ENCODE assay signal across 9 cellular contexts in genomic region chr13:97226013-97226412, GRCh38. TPM values are rescaled to one million over a fixed set of nuclear protein-coding genes. Genes with fewer than 3 reads are reported as not detected.
DNase-seq lines count a peak whose midpoint lies in the region; ATAC-seq, FAIRE-seq and TF ChIP-seq lines count a peak whose summit lies in the region.
"Had no signal": no experiment of that assay in that cellular context is flagged by ENCODE, and none has a peak within 500 bp of the region (broad histone marks: within the 10 kb centered on the region; RNA-seq: fewer than 3 reads in every experiment).

No MANE protein-coding gene starts in this region.

- H3K9me1 ChIP-seq in K562 (ENCODE audit: control insufficient read depth, insufficient read depth, low read length), result no peaks in the 10 kb centered on the region

- peak; percentile 37 for ATAC-seq in K562
- ATAC-seq in aorta (ENCODE audit: low FRiP score), result no peak
- ATAC-seq in GM18861 (IDR thresholded peaks at IDR 0.05; ENCODE audit: unreplicated experiment), result no peak
- no peak for ATAC-seq in GM18511 (IDR thresholded peaks at IDR 0.05; ENCODE audit: unreplicated experiment)

- CTCF ChIA-PET in K562 (lab: Yijun Ruan, JAX; ENCODE audit: low intra/inter-chr PET ratio), result no interaction called here

- peaks cover 54% of the 10 kb centered on the region for H3K4me1 Mint-ChIP-seq in mesothelial cell of epicardium

- H3K27ac ChIP-seq in right atrium auricular region, result peak overlapping the region; percentile 91
- H3K27ac ChIP-seq in K562 (ENCODE audit: extremely low read depth, low read depth, low read length), result peak overlapping the region; percentile 81
- H3K27ac ChIP-seq in aorta (ENCODE audit: low read depth in 1 of 2, low read length in 2 of 2), result peak overlapping the region in 1 of 2 donors; percentile 53
- H3K27ac ChIP-seq in WERI-Rb-1, result no peak overlapping the region

- TF ChIP-seq EP300 in K562 (IDR thresholded peaks at IDR 0.05; ENCODE audit: low read length), result no peak

- H3K36me3 Mint-ChIP-seq in mesothelial cell of epicardium, result peaks cover 8% of the 10 kb centered on the region

- H3K27me3 ChIP-seq in right atrium auricular region (no peaks in the 10 kb centered on the region), K562 (ENCODE audit: control insufficient read depth in 2 of 2, insufficient read depth in 2 of 2, low read length in 2 of 2) (no peaks in the 10 kb centered on the region), aorta (ENCODE audit: control insufficient read depth in 1 of 2, insufficient read depth in 2 of 2, low read length in 1 of 2) (no peaks in the 10 kb centered on the region), WERI-Rb-1 (ENCODE audit: insufficient read depth, low read depth, severe bottlenecking) (no peaks in the 10 kb centered on the region)

- WGBS in K562 (ENCODE audit: insufficient coverage, low coverage, missing lambda C conversion rate), result 6% methylated on average over 7 of the region's 8 CpGs
- 9 to 12% methylated on average over 8 of the region's 8 CpGs for WGBS in aorta, 2 donors

- no peak for FAIRE-seq in K562 (lab: Jason Lieb, UNC)

- no peak overlapping the region for H2AFZ ChIP-seq in K562 (ENCODE audit: low read depth, low read length)

- no peaks in the 10 kb centered on the region for H3K27me3 Mint-ChIP-seq in mesothelial cell of epicardium (ENCODE audit: low read depth)

- no peak for TF ChIP-seq RAD21 in K562 (CRISPR knock-in tag; conservative IDR thresholded peaks at IDR 0.05 in 1 of 2, IDR thresholded peaks at IDR 0.05 in 1 of 2)

- H3K9me3 ChIP-seq in right atrium auricular region (no peaks in the 10 kb centered on the region), K562 (replicated peaks; ENCODE audit: control insufficient read depth, insufficient read depth, low read depth, low read length) (no peaks in the 10 kb centered on the region), aorta (ENCODE audit: control insufficient read depth, low read length) (no peaks in the 10 kb centered on the region), WERI-Rb-1 (ENCODE audit: severe bottlenecking) (no peaks in the 10 kb centered on the region)

- no peaks in the 10 kb centered on the region for H3K36me3 ChIP-seq in right atrium auricular region
- H3K36me3 ChIP-seq in K562 (ENCODE audit: control insufficient read depth, insufficient read depth, low read length), result no peaks in the 10 kb centered on the region; the same call in 2 of the 3 replicates
- no peaks in the 10 kb centered on the region for H3K36me3 ChIP-seq in aorta (ENCODE audit: control insufficient read depth in 1 of 2, insufficient read depth in 2 of 2, low read length in 1 of 2)
- no peaks in the 10 kb centered on the region for H3K36me3 ChIP-seq in WERI-Rb-1

- H3K9me3 Mint-ChIP-seq in mesothelial cell of epicardium, result no peaks in the 10 kb centered on the region

- DNase-seq in right atrium auricular region (ENCODE audit: low spot score) (no peak), cardiac septum (ENCODE audit: low spot score) (no peak), K562 (ENCODE audit: extremely low read depth in 1 of 4, low spot score in 3 of 4) (peak in 1 of 4 experiments; percentile 37), mesothelial cell of epicardium (ENCODE audit: low spot score in 2 of 2, unreplicated experiment in 2 of 2) (no peak), aorta (no peak), WERI-Rb-1 (no peak)
- DNase-seq: NCI-H2171 had no signal

- peaks cover 92% of the 10 kb centered on the region for H3K79me2 ChIP-seq in K562 (ENCODE audit: control insufficient read depth, insufficient read depth, low read length)

- peaks cover 15% of the 10 kb centered on the region for H4K20me1 ChIP-seq in K562 (replicated peaks; ENCODE audit: control insufficient read depth, insufficient read depth, low read length)

- peak overlapping the region; percentile 60 to 67 for H3K4me3 ChIP-seq in right atrium auricular region
- H3K4me3 ChIP-seq in K562, result peak overlapping the region; percentile 63
- H3K4me3 ChIP-seq in aorta (ENCODE audit: low read length in 2 of 2), result peak overlapping the region; percentile 96 to 100
- no peak overlapping the region for H3K4me3 ChIP-seq in WERI-Rb-1 (ENCODE audit: low read depth, low read length)

- in situ Hi-C loops in K562 (cut with MboI), result no loop called here

- intact Hi-C loops in cardiac septum (cut with DNase I) (no loop called here), K562 (cut with micrococcal nuclease) (loop anchor here (5.0 to 10.0 kb wide), 2 partner anchors 116 to 209 kb away; partner anchors contain the start of gene RAP2A), aorta (cut with DNase I) (loop anchor here in 1 of 2 donors (5.0 kb wide), 1 partner anchor 46 kb away; no protein-coding TSS in a partner anchor)

- H3K9ac ChIP-seq in K562 (ENCODE audit: insufficient read depth in 1 of 2, low read depth in 2 of 2, low read length in 2 of 2), result peak overlapping the region; percentile 85 to 86; a peak in 3 of 4 replicates

- peaks cover 0 to 71% of the 10 kb centered on the region in 2 donors for H3K4me1 ChIP-seq in right atrium auricular region
- H3K4me1 ChIP-seq in K562 (replicated peaks in 1 of 2; ENCODE audit: control insufficient read depth in 2 of 2, insufficient read depth in 2 of 2, low read length in 2 of 2), result peaks cover 0 to 34% of the 10 kb centered on the region in 2 experiments; a peak in 4 of 5 replicates
- peaks cover 5% of the 10 kb centered on the region in 2 donors for H3K4me1 ChIP-seq in aorta (ENCODE audit: control insufficient read depth in 1 of 2, insufficient read depth in 2 of 2, low read length in 2 of 2)

- peak overlapping the region; percentile 84 for H3K4me3 Mint-ChIP-seq in mesothelial cell of epicardium

- no peak for TF ChIP-seq CTCF in right atrium auricular region (IDR thresholded peaks at IDR 0.05)
- TF ChIP-seq CTCF in K562 (IDR thresholded peaks at IDR 0.05 in 2 of 3, conservative IDR thresholded peaks at IDR 0.05 in 1 of 3; ENCODE audit: insufficient read depth in 2 of 3, low read depth in 1 of 3, low read length in 3 of 3), result no peak
- no peak for TF ChIP-seq CTCF in mesothelial cell of epicardium (IDR thresholded peaks at IDR 0.05; ENCODE audit: unreplicated experiment)
- TF ChIP-seq CTCF in WERI-Rb-1 (IDR thresholded peaks at IDR 0.05; ENCODE audit: low read depth, low read length), result no peak

- peak overlapping the region; percentile 99 for H3K27ac Mint-ChIP-seq in mesothelial cell of epicardium

- H3K4me2 ChIP-seq in K562 (ENCODE audit: insufficient read depth, low read length), result peak overlapping the region; percentile 86

- BruUV-seq in K562 (replicated peaks; lab: Mats Ljungman, UMichigan), result no TSS peak

- POLR2A ChIA-PET in K562 (lab: Yijun Ruan, JAX), result interaction anchor here (0.5 to 3.6 kb wide), 6 partner anchors 13 to 674 kb away, joined by 3 to 15 read pairs (median 4); no protein-coding TSS in a partner anchor

- TF ChIP-seq POLR2A in K562 (conservative IDR thresholded peaks at IDR 0.05), result no peak

TF ChIP-seq in K562, 482 proteins besides CTCF, POLR2A, EP300 and RAD21:
- TF ChIP-seq ZBTB8A (IDR thresholded peaks at IDR 0.05; ENCODE audit: partially characterized antibody) (no peak), ASH1L (IDR thresholded peaks at IDR 0.05; ENCODE audit: borderline replicate concordance, low read depth, partially characterized antibody) (no peak), RBBP5 (IDR thresholded peaks at IDR 0.05; ENCODE audit: borderline replicate concordance, insufficient read depth, low read length, poor library complexity, severe bottlenecking) (peak; percentile 8), ZFX (CRISPR knock-in tag; IDR thresholded peaks at IDR 0.05) (peak; percentile 61), CHD1 (IDR thresholded peaks at IDR 0.05; ENCODE audit: low read length) (peak; percentile 69), NR2C2 (CRISPR knock-in tag; IDR thresholded peaks at IDR 0.05) (no peak), NR2C2 (tag; IDR thresholded peaks at IDR 0.05) (peak; percentile 0; the same call in 1 of the 2 replicates)

RNA-seq across cellular contexts. Expression of gene MBNL2, which starts 3.9 kb away (rescaled TPM):
- total RNA-seq in right atrium auricular region, result 10 to 100 TPM; 62.0 to 81.6 TPM
- total RNA-seq in cardiac septum, result 67.6 TPM
- total RNA-seq in K562 (2011; cell fraction: chromatin; rRNA removed; ENCODE audit: low replicate concordance), result 15.8 and 50.2 TPM in 2 replicates
- total RNA-seq in K562 (2011; cell fraction: nucleolus; rRNA removed), result 6.8 and 9.1 TPM in 2 replicates
- 14.8 and 18.3 TPM in 2 replicates for total RNA-seq in K562 (2011; cell fraction: nucleoplasm; rRNA removed)
- 13.8 and 14.1 TPM in 2 replicates for total RNA-seq in K562 (2014; rRNA removed)
- total RNA-seq in K562 (2014; rRNA removed; fragmentation: Illumina TruSeq; extraction: Trizol), result 22.8 and 26.7 TPM in 2 replicates
- total RNA-seq in K562 (2015; rRNA removed; fragmentation: Illumina TruSeq; extraction: Trizol), result 6.3 and 7.5 TPM in 2 replicates
- total RNA-seq in K562 (2021), result 22.0 and 24.8 TPM in 2 replicates
- polyA plus RNA-seq in K562 (2011; rRNA removed), result 14.7 and 16.8 TPM in 2 replicates
- polyA plus RNA-seq in K562 (2011; cell fraction: cytosol; rRNA removed), result 8.7 and 16.4 TPM in 2 replicates
- polyA plus RNA-seq in K562 (2011; cell fraction: nucleus; rRNA removed), result 14.1 and 16.0 TPM in 2 replicates
- 7.2 and 20.6 TPM in 2 replicates for polyA plus RNA-seq in K562 (2012)
- polyA plus RNA-seq in K562 (2014; fragmentation: Illumina TruSeq; extraction: Trizol), result 18.2 and 19.6 TPM in 2 replicates
- polyA plus RNA-seq in K562 (2014; fragmentation: Nextera tagmentation; extraction: Ambion mirVana), result 10 to 100 TPM in 1 of 2 experiments, 1 to 10 TPM in 1; 7.0 to 10.5 TPM
- polyA plus RNA-seq in K562 (2014; rRNA removed), result 9.1 and 11.7 TPM in 2 replicates
- polyA minus RNA-seq in K562 (2011; rRNA and poly(A)+ RNA removed), result 63.7 and 74.2 TPM in 2 replicates
- 18.5 and 23.4 TPM in 2 replicates for polyA minus RNA-seq in K562 (2011; cell fraction: cytosol; rRNA and poly(A)+ RNA removed)
- polyA minus RNA-seq in K562 (2011; cell fraction: nucleus; rRNA and poly(A)+ RNA removed), result 16.4 and 39.1 TPM in 2 replicates
- 71.8 to 78.9 TPM (median 76.9 TPM) in 3 replicates for total RNA-seq in mesothelial cell of epicardium
- total RNA-seq in aorta, result 10 to 100 TPM; 73.4 to 79.4 TPM
- polyA plus RNA-seq in aorta, result 10 to 100 TPM; 26.5 to 38.0 TPM
